ENCODE assay signal across 1 cellular context in the genomic region with DNA sequence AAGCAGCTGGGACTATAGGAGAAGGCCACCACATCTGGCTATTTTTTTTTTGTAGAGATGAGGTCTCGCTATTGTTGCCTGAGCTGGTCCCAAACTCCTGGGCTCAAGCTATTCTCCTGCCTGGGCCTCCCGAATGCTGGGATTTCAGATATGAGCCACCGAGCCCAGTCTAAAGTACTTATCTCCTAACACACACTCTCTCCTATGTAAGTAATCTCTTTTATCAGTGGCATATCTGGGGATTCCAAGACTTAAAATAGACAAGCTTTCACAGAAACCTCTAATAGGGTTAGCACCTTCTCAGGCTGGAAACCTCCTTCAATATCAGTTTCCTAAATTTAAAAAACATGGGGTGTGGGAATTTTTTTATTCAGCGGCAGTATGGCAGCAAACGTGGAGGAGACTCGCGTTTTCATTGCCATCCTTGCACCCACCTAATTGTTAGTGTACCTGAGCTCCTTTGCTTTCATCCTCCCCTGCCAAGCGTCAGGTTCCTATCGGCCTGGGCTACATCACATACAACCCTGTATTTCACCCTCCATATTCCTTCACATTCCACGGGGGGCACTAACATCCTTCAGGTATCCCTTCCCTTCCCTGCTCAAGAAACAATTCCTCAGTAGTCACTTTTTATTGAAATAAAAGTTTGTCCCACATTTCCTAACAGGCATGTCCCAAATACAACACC.
TF ChIP-seq lines count a peak whose summit lies in the region.

No MANE protein-coding gene starts in this region.

TF ChIP-seq in K562, 482 proteins besides CTCF, POLR2A, EP300 and RAD21 (continued from another document):
- TF ChIP-seq, protein P1, sequence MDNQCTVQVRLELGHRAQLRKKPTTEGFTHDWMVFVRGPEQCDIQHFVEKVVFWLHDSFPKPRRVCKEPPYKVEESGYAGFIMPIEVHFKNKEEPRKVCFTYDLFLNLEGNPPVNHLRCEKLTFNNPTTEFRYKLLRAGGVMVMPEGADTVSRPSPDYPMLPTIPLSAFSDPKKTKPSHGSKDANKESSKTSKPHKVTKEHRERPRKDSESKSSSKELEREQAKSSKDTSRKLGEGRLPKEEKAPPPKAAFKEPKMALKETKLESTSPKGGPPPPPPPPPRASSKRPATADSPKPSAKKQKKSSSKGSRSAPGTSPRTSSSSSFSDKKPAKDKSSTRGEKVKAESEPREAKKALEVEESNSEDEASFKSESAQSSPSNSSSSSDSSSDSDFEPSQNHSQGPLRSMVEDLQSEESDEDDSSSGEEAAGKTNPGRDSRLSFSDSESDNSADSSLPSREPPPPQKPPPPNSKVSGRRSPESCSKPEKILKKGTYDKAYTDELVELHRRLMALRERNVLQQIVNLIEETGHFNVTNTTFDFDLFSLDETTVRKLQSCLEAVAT (IDR thresholded peaks at IDR 0.05) = no peak; a peak in 1 of 4 replicates
- TF ChIP-seq SNRNP70 (optimal IDR thresholded peaks at IDR 0.05; ENCODE audit: low read depth, low read length) = no peak
- no peak for TF ChIP-seq MED1 (CRISPR knock-in tag; IDR thresholded peaks at IDR 0.05; ENCODE audit: borderline replicate concordance)
- TF ChIP-seq SPI1 (IDR thresholded peaks at IDR 0.05; ENCODE audit: borderline replicate concordance, low read depth, low read length) = no peak
- peak; percentile 92 for TF ChIP-seq NCOR1 (IDR thresholded peaks at IDR 0.05)
- TF ChIP-seq PHB (CRISPR knock-in tag; IDR thresholded peaks at IDR 0.05) = no peak
- TF ChIP-seq PPARD (CRISPR knock-in tag; IDR thresholded peaks at IDR 0.05) = no peak
- 0 out of 2 replicates have a peak, but pooled peaks have one; percentile 22 for TF ChIP-seq NCOA6 (IDR thresholded peaks at IDR 0.05)
- no peak for TF ChIP-seq ZNF253 (CRISPR knock-in tag; conservative IDR thresholded peaks at IDR 0.05)
- TF ChIP-seq, protein P2, sequence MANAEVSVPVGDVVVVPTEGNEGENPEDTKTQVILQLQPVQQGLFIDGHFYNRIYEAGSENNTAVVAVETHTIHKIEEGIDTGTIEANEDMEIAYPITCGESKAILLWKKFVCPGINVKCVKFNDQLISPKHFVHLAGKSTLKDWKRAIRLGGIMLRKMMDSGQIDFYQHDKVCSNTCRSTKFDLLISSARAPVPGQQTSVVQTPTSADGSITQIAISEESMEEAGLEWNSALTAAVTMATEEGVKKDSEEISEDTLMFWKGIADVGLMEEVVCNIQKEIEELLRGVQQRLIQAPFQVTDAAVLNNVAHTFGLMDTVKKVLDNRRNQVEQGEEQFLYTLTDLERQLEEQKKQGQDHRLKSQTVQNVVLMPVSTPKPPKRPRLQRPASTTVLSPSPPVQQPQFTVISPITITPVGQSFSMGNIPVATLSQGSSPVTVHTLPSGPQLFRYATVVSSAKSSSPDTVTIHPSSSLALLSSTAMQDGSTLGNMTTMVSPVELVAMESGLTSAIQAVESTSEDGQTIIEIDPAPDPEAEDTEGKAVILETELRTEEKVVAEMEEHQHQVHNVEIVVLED (CRISPR knock-in tag; IDR thresholded peaks at IDR 0.05) = no peak
- TF ChIP-seq, protein P3, sequence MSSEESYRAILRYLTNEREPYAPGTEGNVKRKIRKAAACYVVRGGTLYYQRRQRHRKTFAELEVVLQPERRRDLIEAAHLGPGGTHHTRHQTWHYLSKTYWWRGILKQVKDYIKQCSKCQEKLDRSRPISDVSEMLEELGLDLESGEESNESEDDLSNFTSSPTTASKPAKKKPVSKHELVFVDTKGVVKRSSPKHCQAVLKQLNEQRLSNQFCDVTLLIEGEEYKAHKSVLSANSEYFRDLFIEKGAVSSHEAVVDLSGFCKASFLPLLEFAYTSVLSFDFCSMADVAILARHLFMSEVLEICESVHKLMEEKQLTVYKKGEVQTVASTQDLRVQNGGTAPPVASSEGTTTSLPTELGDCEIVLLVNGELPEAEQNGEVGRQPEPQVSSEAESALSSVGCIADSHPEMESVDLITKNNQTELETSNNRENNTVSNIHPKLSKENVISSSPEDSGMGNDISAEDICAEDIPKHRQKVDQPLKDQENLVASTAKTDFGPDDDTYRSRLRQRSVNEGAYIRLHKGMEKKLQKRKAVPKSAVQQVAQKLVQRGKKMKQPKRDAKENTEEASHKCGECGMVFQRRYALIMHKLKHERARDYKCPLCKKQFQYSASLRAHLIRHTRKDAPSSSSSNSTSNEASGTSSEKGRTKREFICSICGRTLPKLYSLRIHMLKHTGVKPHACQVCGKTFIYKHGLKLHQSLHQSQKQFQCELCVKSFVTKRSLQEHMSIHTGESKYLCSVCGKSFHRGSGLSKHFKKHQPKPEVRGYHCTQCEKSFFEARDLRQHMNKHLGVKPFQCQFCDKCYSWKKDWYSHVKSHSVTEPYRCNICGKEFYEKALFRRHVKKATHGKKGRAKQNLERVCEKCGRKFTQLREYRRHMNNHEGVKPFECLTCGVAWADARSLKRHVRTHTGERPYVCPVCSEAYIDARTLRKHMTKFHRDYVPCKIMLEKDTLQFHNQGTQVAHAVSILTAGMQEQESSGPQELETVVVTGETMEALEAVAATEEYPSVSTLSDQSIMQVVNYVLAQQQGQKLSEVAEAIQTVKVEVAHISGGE (CRISPR knock-in tag; IDR thresholded peaks at IDR 0.05) = peak in 1 of 3 experiments; percentile 44; a peak in 2 of 6 replicates
- TF ChIP-seq ZNF282 (CRISPR knock-in tag; IDR thresholded peaks at IDR 0.05) = no peak
- no peak for TF ChIP-seq BCL6 (CRISPR knock-in tag; IDR thresholded peaks at IDR 0.05)
- TF ChIP-seq, protein P4, sequence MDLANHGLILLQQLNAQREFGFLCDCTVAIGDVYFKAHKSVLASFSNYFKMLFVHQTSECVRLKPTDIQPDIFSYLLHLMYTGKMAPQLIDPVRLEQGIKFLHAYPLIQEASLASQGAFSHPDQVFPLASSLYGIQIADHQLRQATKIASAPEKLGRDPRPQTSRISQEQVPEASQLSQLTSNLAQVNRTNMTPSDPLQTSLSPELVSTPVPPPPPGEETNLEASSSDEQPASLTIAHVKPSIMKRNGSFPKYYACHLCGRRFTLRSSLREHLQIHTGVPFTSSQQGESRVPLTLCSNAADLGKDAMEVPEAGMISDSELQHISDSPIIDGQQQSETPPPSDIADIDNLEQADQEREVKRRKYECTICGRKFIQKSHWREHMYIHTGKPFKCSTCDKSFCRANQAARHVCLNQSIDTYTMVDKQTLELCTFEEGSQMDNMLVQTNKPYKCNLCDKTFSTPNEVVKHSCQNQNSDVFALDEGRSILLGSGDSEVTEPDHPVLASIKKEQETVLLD (IDR thresholded peaks at IDR 0.05) = no peak
- TF ChIP-seq MAFF (IDR thresholded peaks at IDR 0.05; ENCODE audit: low read length) = no peak
- TF ChIP-seq RNF2 (IDR thresholded peaks at IDR 0.05) = 0 out of 2 replicates have a peak, but pooled peaks have one; percentile 44
